In genomic region chr6:52360601-52361346, GRCh38 we compare ENCODE assay signal across 8 cellular contexts. TPM values are rescaled to one million over a fixed set of nuclear protein-coding genes. Genes with fewer than 3 reads are reported as not detected.
A peak's percentile ranks its signal among the peaks of the same experiment; 100 is the strongest.
DNase-seq lines count a peak whose midpoint lies in the region; ATAC-seq and TF ChIP-seq lines count a peak whose summit lies in the region.

No MANE protein-coding gene starts in this region.

- DNase-seq in ELF-1 (ENCODE audit: low read depth, low spot score) = peak; percentile 57
- DNase-seq in central memory CD8-positive, alpha-beta T cell (ENCODE audit: low spot score in 2 of 2) = no peak
- DNase-seq in nephron progenitor cell = no peak
- no peak for DNase-seq in hypothalamus (lab: John Stamatoyannopoulos, UW)
- no peak for DNase-seq in kidney glomerular epithelial cell (lab: John Stamatoyannopoulos, UW)
- no peak for DNase-seq in NCI-H187 treated with DMSO at 0.1 percent for 48 hours (lab: John Stamatoyannopoulos, UW)
- DNase-seq in NCI-H1092 treated with DMSO at 0.1 percent for 48 hours (lab: John Stamatoyannopoulos, UW) = no peak

- H3K4me3 Mint-ChIP-seq in IgD-negative memory B cell (peak overlapping the region; percentile 89 to 95 (median 92)), nephron progenitor cell (peak overlapping the region; percentile 85)
- H3K4me3 Mint-ChIP-seq in central memory CD8-positive, alpha-beta T cell = peak overlapping the region; percentile 98

- H3K27me3 Mint-ChIP-seq in IgD-negative memory B cell (no peaks in the 10 kb centered on the region), nephron progenitor cell (ENCODE audit: low read depth, poor library complexity) (peaks cover 21% of the 10 kb centered on the region)
- no peaks in the 10 kb centered on the region for H3K27me3 Mint-ChIP-seq in central memory CD8-positive, alpha-beta T cell

- H3K36me3 Mint-ChIP-seq in IgD-negative memory B cell (no peaks in the 10 kb centered on the region), nephron progenitor cell (ENCODE audit: low read depth) (no peaks in the 10 kb centered on the region)
- peaks cover 19% of the 10 kb centered on the region for H3K36me3 Mint-ChIP-seq in central memory CD8-positive, alpha-beta T cell (ENCODE audit: insufficient read depth)

- ATAC-seq in central memory CD8-positive, alpha-beta T cell (replicated peaks; ENCODE audit: extremely low read depth, poor library complexity, severe bottlenecking) = no peak

- H3K27ac Mint-ChIP-seq in IgD-negative memory B cell (peak overlapping the region in 2 of 3 donors; percentile 82 to 97), nephron progenitor cell (no peak overlapping the region)
- H3K27ac Mint-ChIP-seq in central memory CD8-positive, alpha-beta T cell (ENCODE audit: low read depth) = peak overlapping the region; percentile 87

- no peak for TF ChIP-seq CTCF in nephron progenitor cell (IDR thresholded peaks at IDR 0.05)

- H3K4me1 Mint-ChIP-seq in IgD-negative memory B cell = peaks cover 13 to 36% (median 20%) of the 10 kb centered on the region in 3 donors
- H3K4me1 Mint-ChIP-seq in central memory CD8-positive, alpha-beta T cell = peaks cover 34% of the 10 kb centered on the region
- H3K4me1 Mint-ChIP-seq in nephron progenitor cell = peaks cover 44% of the 10 kb centered on the region

- H3K9me3 Mint-ChIP-seq in IgD-negative memory B cell (no peaks in the 10 kb centered on the region), nephron progenitor cell (no peaks in the 10 kb centered on the region)
- H3K9me3 Mint-ChIP-seq in central memory CD8-positive, alpha-beta T cell = no peaks in the 10 kb centered on the region

RNA-seq across cellular contexts. Expression of gene PAQR8, which starts 1.2 kb away (rescaled TPM):
- 6.4 TPM for polyA plus RNA-seq in IgD-negative memory B cell

RNA-seq across cellular contexts. Expression of gene EFHC1, which starts 59.4 kb away (rescaled TPM):
- polyA plus RNA-seq in IgD-negative memory B cell = 7.1 TPM
